12 cellular contexts compared by ENCODE assay signal in the genomic region with DNA sequence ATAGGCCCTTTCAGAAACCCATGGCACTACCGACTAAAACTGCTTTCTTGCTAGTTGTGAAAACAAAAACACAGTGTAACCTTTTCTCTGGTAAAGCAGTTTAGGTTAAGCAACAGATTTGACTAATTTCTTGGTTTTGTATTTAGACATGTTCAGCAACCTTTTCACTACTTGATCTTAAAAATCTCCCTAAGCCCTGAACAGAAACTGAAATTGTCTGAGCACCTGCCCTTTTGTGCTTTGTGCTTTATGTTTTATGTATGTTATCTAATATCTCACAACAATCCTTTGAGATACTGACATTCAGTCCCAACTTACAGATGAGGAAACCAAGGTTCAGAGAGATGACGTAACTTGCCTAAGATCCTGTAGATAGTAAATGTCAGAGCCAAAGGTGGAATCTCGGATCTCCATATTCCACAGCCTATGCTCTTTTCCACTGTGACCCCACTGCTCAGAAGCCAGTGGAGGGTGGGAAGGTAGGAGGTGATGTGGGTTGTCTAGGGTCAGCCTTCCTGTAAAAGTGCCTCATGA.
DNase-seq lines count a peak whose midpoint lies in the region; ATAC-seq and TF ChIP-seq lines count a peak whose summit lies in the region.
"Had no signal": no experiment of that assay in that cellular context is flagged by ENCODE, and none has a peak within 500 bp of the region (broad histone marks: within the 10 kb centered on the region; RNA-seq: fewer than 3 reads in every experiment).

No MANE protein-coding gene starts in this region.

- ATAC-seq in GM19035 (IDR thresholded peaks at IDR 0.05; ENCODE audit: unreplicated experiment) = peak; percentile 74
- peak; percentile 72 for ATAC-seq in HG02763 (IDR thresholded peaks at IDR 0.05; ENCODE audit: unreplicated experiment)
- peak; percentile 44 for ATAC-seq in HG03575 (IDR thresholded peaks at IDR 0.05; ENCODE audit: extremely low read depth, insufficient number of reproducible peaks, low FRiP score, unreplicated experiment)
- no peak for ATAC-seq in PC-3
- no peak for ATAC-seq in HG02970 (IDR thresholded peaks at IDR 0.05; ENCODE audit: low FRiP score, unreplicated experiment)

- POLR2A ChIA-PET in PC-3 (lab: Charles Lee; ENCODE audit: unreplicated experiment) = no interaction called here

- H3F3A ChIP-seq in PC-3 (ENCODE audit: low read length, unreplicated experiment) = no peaks in the 10 kb centered on the region

- in situ Hi-C loops in GM13976 (cut with MboI; ENCODE audit: low sequenced_read_pairs, unreplicated experiment) = no loop called here

- no peak overlapping the region for H2AFZ ChIP-seq in PC-3 (ENCODE audit: low read length)

- CTCF ChIA-PET in PC-3 (lab: Charles Lee) = no interaction called here

- H3K4me2 ChIP-seq in PC-3 (ENCODE audit: low read length) = no peak overlapping the region

- H3K9me3 ChIP-seq in PC-3 (ENCODE audit: low read length) = no peaks in the 10 kb centered on the region
- H3K9me3 ChIP-seq: spleen, stomach had no signal

- no TSS peak for BruUV-seq in PC-3 (replicated peaks; lab: Mats Ljungman, UMichigan)

- no peaks in the 10 kb centered on the region for H3K4me1 ChIP-seq in PC-3 (ENCODE audit: insufficient read depth, low read length)
- H3K4me1 ChIP-seq: stomach had no signal

- H3K9ac ChIP-seq in PC-3 (ENCODE audit: low read length) = no peak overlapping the region

- TF ChIP-seq CTCF in GM13976 (IDR thresholded peaks at IDR 0.05; ENCODE audit: borderline replicate concordance, control extremely low read depth, extremely low read depth, insufficient read depth, missing control alignments) (no peak), PC-3 (conservative IDR thresholded peaks at IDR 0.05; ENCODE audit: low read depth, low read length) (no peak)

- no peak overlapping the region for H3K27ac ChIP-seq in PC-3 (ENCODE audit: low read length)
- H3K27ac ChIP-seq: spleen, stomach had no signal

- intact Hi-C loops in PC-3 (cut with micrococcal nuclease) = no loop called here

- H3K27me3 ChIP-seq in PC-3 (ENCODE audit: low read length) = no peaks in the 10 kb centered on the region
- H3K27me3 ChIP-seq: spleen, stomach had no signal

- 0 out of 2 replicates have a peak, but pooled peaks cover 4% of the 10 kb centered on the region for H3K36me3 ChIP-seq in PC-3 (ENCODE audit: low read depth, low read length)

- no peak overlapping the region for H3K4me3 ChIP-seq in PC-3 (ENCODE audit: low read length)
- H3K4me3 ChIP-seq: spleen, stomach had no signal

- H4K20me1 ChIP-seq in PC-3 (ENCODE audit: low read length) = no peaks in the 10 kb centered on the region

- no peaks in the 10 kb centered on the region for H3K9me2 ChIP-seq in PC-3 (replicated peaks; ENCODE audit: low read length)

- no peaks in the 10 kb centered on the region for H3K79me2 ChIP-seq in PC-3 (ENCODE audit: low read length)

- peak; percentile 60 for DNase-seq in GM13976 (ENCODE audit: low spot score)
- DNase-seq in PC-3 = no peak
- DNase-seq in OCI-M1 (lab: John Stamatoyannopoulos, UW) = no peak
- no peak for DNase-seq in effector CD4-positive, alpha-beta T cell
- DNase-seq: NCI-H2171 treated with DMSO at 0.1 percent for 48 hours, SHP77 treated with DMSO at 0.1 percent for 48 hours, spleen, stomach had no signal

Comparison
In these comparisons a context has a peak if more than half of its experiments do, and no peak if none do; other contexts are left out.
1. ATAC-seq: peak in GM19035 (single experiment), HG02763 (single experiment) and HG03575 (single experiment); none in PC-3 (single experiment) and HG02970 (single experiment).